8 cellular contexts compared by ENCODE assay signal in the genomic region with DNA sequence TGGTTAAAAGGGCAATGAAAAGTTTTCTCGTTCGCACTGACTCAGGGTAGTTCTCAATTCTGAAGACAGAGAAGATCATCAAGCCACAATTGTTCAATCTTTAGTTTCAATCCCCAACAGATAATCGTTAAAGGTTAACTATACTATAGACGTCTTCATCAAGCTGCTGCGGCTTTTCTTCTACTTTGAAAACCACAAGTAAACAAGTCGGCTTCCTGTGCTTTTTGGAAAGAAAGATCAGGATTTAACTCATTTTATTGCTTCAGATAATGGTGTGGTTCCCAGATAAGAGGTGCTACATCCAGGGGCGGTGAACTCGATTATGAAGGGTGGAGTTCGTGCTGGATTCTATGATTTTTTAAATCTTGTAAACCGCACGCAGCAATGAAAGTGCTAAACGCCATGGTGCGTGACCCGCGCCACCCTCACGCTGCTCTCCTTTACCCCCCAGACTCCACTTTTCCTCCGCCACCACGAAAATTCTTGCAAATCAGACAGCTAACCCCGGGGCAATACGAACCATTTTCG. TPM values are rescaled to one million over a fixed set of nuclear protein-coding genes. Genes with fewer than 3 reads are reported as not detected.
DNase-seq lines count a peak whose midpoint lies in the region; ATAC-seq, FAIRE-seq and TF ChIP-seq lines count a peak whose summit lies in the region.

No MANE protein-coding gene starts in this region.

- H3K27ac ChIP-seq in coronary artery, result no peak overlapping the region

- H3K27me3 Mint-ChIP-seq in natural killer cell (ENCODE audit: low read depth in 2 of 2), result peaks cover 28 to 29% of the 10 kb centered on the region in 2 donors

- peak overlapping the region; percentile 88 for H3K4me3 Mint-ChIP-seq in natural killer cell

- peaks cover 21 to 26% of the 10 kb centered on the region in 2 donors for H3K4me1 Mint-ChIP-seq in natural killer cell

- no peak for TF ChIP-seq CTCF in coronary artery (IDR thresholded peaks at IDR 0.05)
- TF ChIP-seq CTCF in natural killer cell (IDR thresholded peaks at IDR 0.05), result no peak

- peak overlapping the region; percentile 86 for H3K4me3 ChIP-seq in coronary artery

- no peak overlapping the region for H3K27ac Mint-ChIP-seq in natural killer cell

- FAIRE-seq in GM12892 (lab: Jason Lieb, UNC), result peak; percentile 5

- no peak for TF ChIP-seq POLR2A in GM12892 (IDR thresholded peaks at IDR 0.05; ENCODE audit: low read depth, low read length)

- no peaks in the 10 kb centered on the region for H3K9me3 Mint-ChIP-seq in natural killer cell

- ATAC-seq in HG02852 (IDR thresholded peaks at IDR 0.05; ENCODE audit: unreplicated experiment), result peak; percentile 29
- ATAC-seq in natural killer cell, result peak in 2 of 3 donors; percentile 26 to 28
- no peak for ATAC-seq in GM18870 (IDR thresholded peaks at IDR 0.05; ENCODE audit: unreplicated experiment)

- DNase-seq in A172 (ENCODE audit: low spot score) (peak; percentile 25), GM12892 (ENCODE audit: insufficient read length) (peak; percentile 36), NOMO-1 treated with DMSO at 0.1 percent for 48 hours (lab: John Stamatoyannopoulos, UW; ENCODE audit: unreplicated experiment) (peak; percentile 62), coronary artery (ENCODE audit: low spot score) (no peak), natural killer cell (no peak), NCI-H2107 (lab: John Stamatoyannopoulos, UW) (no peak)

- no peaks in the 10 kb centered on the region for H3K36me3 Mint-ChIP-seq in natural killer cell

- intact Hi-C loops in natural killer cell (cut with micrococcal nuclease), result no loop called here

RNA-seq across cellular contexts. Expression of a gene that starts 0.5 kb away (rescaled TPM):
- total RNA-seq in A172 (2014; rRNA removed; shearing (Covaris generic)), result 7.5 and 11.4 TPM in 2 replicates
- 46.7 TPM for polyA plus RNA-seq in GM12892 (2012; ENCODE audit: missing spikeins)
- total RNA-seq in natural killer cell, result 1 to 10 TPM; 1.4 to 1.6 (median 1.5) TPM

Comparison
In these comparisons a context has a peak if more than half of its experiments do, and no peak if none do; other contexts are left out.
1. DNase-seq: peak in A172 (single experiment), GM12892 (single experiment) and NOMO-1 treated with DMSO at 0.1 percent for 48 hours (single experiment); none in coronary artery (single experiment), natural killer cell (single experiment) and NCI-H2107 (single experiment).